ENCODE assay signal across 1 cellular context in the genomic region with DNA sequence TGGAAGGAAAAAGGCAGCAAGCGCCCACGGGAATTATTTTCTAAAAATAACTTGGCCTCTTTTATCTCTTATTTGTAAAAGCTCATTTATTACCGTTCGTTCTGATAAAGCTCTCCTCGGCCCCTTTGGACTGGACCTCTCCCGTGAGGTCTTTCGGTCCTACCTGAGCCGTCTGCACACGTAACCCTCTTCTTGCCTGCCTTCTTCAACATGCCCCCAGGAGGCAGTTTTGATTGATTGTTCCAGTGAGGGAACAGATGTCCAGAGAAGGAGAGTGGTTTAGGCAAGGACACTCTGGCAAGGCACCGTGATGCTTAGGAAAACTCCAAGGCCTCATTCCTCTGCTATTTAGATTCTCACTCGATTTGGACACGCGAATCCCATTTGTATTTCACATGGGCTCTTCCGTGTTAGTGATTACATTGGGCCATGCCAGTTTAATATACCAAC.
TF ChIP-seq lines count a peak whose summit lies in the region.

No MANE protein-coding gene starts in this region.

TF ChIP-seq in H1, 55 proteins besides CTCF, POLR2A, EP300 and RAD21:
- TF ChIP-seq GTF2F1 (IDR thresholded peaks at IDR 0.05; ENCODE audit: borderline replicate concordance, low read depth, low read length): no peak
- no peak for TF ChIP-seq KDM1A (IDR thresholded peaks at IDR 0.05; ENCODE audit: borderline replicate concordance, low read length)
- no peak for TF ChIP-seq TAF1 (IDR thresholded peaks at IDR 0.05; ENCODE audit: low read depth, low read length)
- TF ChIP-seq KDM4A (IDR thresholded peaks at IDR 0.05; ENCODE audit: low read depth, low read length, severe bottlenecking): no peak
- TF ChIP-seq TAF7 (optimal IDR thresholded peaks at IDR 0.05; ENCODE audit: borderline replicate concordance, low read depth, low read length): no peak
- TF ChIP-seq PHF8 (conservative IDR thresholded peaks at IDR 0.05; ENCODE audit: low read depth, low read length): no peak
- TF ChIP-seq EGR1 (IDR thresholded peaks at IDR 0.05; ENCODE audit: borderline replicate concordance, low read depth, low read length): no peak
- TF ChIP-seq RFX5 (IDR thresholded peaks at IDR 0.05; ENCODE audit: borderline replicate concordance, low read depth, low read length): no peak
- no peak for TF ChIP-seq SAP30 (IDR thresholded peaks at IDR 0.05; ENCODE audit: insufficient read depth, insufficient replicate concordance, low read length)
- TF ChIP-seq SIX5 (IDR thresholded peaks at IDR 0.05; ENCODE audit: low read depth, low read length): no peak
- TF ChIP-seq GABPA (IDR thresholded peaks at IDR 0.05; ENCODE audit: borderline replicate concordance, insufficient read depth, low read length): no peak
- no peak for TF ChIP-seq CHD2 (IDR thresholded peaks at IDR 0.05; ENCODE audit: low read length)
- TF ChIP-seq JUND (IDR thresholded peaks at IDR 0.05; ENCODE audit: low read length): no peak
- TF ChIP-seq ZNF274 (IDR thresholded peaks at IDR 0.05; ENCODE audit: borderline replicate concordance, extremely low read depth, low read length): no peak
- TF ChIP-seq POLR2AphosphoS5 (IDR thresholded peaks at IDR 0.05; ENCODE audit: low read depth, low read length): no peak
- no peak for TF ChIP-seq TCF12 (IDR thresholded peaks at IDR 0.05; ENCODE audit: low read depth, low read length)
- TF ChIP-seq FOSL1 (IDR thresholded peaks at IDR 0.05; ENCODE audit: insufficient read depth, low read depth, low read length): no peak
